Comparison of ENCODE assay signal across 21 cellular contexts in genomic region chr2:2321250-2321545, GRCh38. TPM values are rescaled to one million over a fixed set of nuclear protein-coding genes. Genes with fewer than 3 reads are reported as not detected.
A peak's percentile ranks its signal among the peaks of the same experiment; 100 is the strongest.
DNase-seq lines count a peak whose midpoint lies in the region; ATAC-seq and TF ChIP-seq lines count a peak whose summit lies in the region.
"Had no signal": no experiment of that assay in that cellular context is flagged by ENCODE, and none has a peak within 500 bp of the region (broad histone marks: within the 10 kb centered on the region; RNA-seq: fewer than 3 reads in every experiment).

No MANE protein-coding gene starts in this region.

- no peaks in the 10 kb centered on the region for H3K9me3 Mint-ChIP-seq in stimulated activated memory B cell treated with anti-CD40 and anti-IgM and Interleukin-4, amounts not matched to agents 10 μg/mL and 1 μg/mL and 100 μg/mL, for 72 hours

- no peak overlapping the region for H3K4me3 Mint-ChIP-seq in stimulated activated memory B cell treated with anti-CD40 and anti-IgM and Interleukin-4, amounts not matched to agents 10 μg/mL and 1 μg/mL and 100 μg/mL, for 72 hours
- H3K4me3 Mint-ChIP-seq: CD8-positive, alpha-beta memory T cell had no signal

- TF ChIP-seq CTCF in BE2C (IDR thresholded peaks at IDR 0.05; ENCODE audit: low read depth, low read length): no peak

- H3K36me3 Mint-ChIP-seq in stimulated activated memory B cell treated with anti-CD40 and anti-IgM and Interleukin-4, amounts not matched to agents 10 μg/mL and 1 μg/mL and 100 μg/mL, for 72 hours: no peaks in the 10 kb centered on the region
- H3K36me3 Mint-ChIP-seq: CD8-positive, alpha-beta memory T cell had no signal

- peaks cover 3% of the 10 kb centered on the region for H3K36me3 ChIP-seq in BE2C
- H3K36me3 ChIP-seq: BLaER1 treated with 17β-estradiol and CSF1 and Interleukin-3, amounts not matched to agents 10 nM and 100 nM had no signal

- H3K27ac Mint-ChIP-seq in stimulated activated memory B cell treated with anti-CD40 and anti-IgM and Interleukin-4, amounts not matched to agents 10 μg/mL and 1 μg/mL and 100 μg/mL, for 72 hours: no peak overlapping the region
- H3K27ac Mint-ChIP-seq: CD8-positive, alpha-beta memory T cell had no signal

- H3K27ac ChIP-seq in caudate nucleus (ENCODE audit: low read depth, low read length): peak overlapping the region; percentile 80
- H3K27ac ChIP-seq: BLaER1 treated with 17β-estradiol and CSF1 and Interleukin-3, amounts not matched to agents 10 nM and 100 nM; SK-N-MC had no signal

- ATAC-seq in stimulated activated memory B cell treated with anti-CD40 and anti-IgM and Interleukin-4, amounts not matched to agents 10 μg/mL and 1 μg/mL and 100 μg/mL, for 72 hours: no peak
- ATAC-seq: HepG2, Panc1, Right ventricle myocardium inferior had no signal

- no peaks in the 10 kb centered on the region for H3K27me3 Mint-ChIP-seq in stimulated activated memory B cell treated with anti-CD40 and anti-IgM and Interleukin-4, amounts not matched to agents 10 μg/mL and 1 μg/mL and 100 μg/mL, for 72 hours

- H3K4me1 Mint-ChIP-seq in stimulated activated memory B cell treated with anti-CD40 and anti-IgM and Interleukin-4, amounts not matched to agents 10 μg/mL and 1 μg/mL and 100 μg/mL, for 72 hours: no peaks in the 10 kb centered on the region
- H3K4me1 Mint-ChIP-seq: CD8-positive, alpha-beta memory T cell had no signal

- no peaks in the 10 kb centered on the region for H3K9me3 ChIP-seq in BE2C
- H3K9me3 ChIP-seq: BLaER1 treated with 17β-estradiol and CSF1 and Interleukin-3, amounts not matched to agents 10 nM and 100 nM had no signal

- peaks cover 7% of the 10 kb centered on the region; the same call in 1 of the 2 replicates for H3K4me1 ChIP-seq in BE2C

- DNase-seq in BE2C (peak; percentile 73), NCI-H1092 treated with DMSO at 0.1 percent for 48 hours (lab: John Stamatoyannopoulos, UW) (peak; percentile 71), NCI-H748 (lab: John Stamatoyannopoulos, UW; ENCODE audit: unreplicated experiment) (peak; percentile 83), caudate nucleus (lab: John Stamatoyannopoulos, UW) (peak in 2 of 61 donors; percentile 19 to 55), NCI-H82 treated with DMSO at 0.1 percent for 48 hours (lab: John Stamatoyannopoulos, UW; ENCODE audit: unreplicated experiment) (no peak), NAMALWA (ENCODE audit: low spot score) (no peak)
- no peak for DNase-seq in activated naive CD4-positive, alpha-beta T cell treated with Interleukin-2 at 50 U/mL for 16 hours
- DNase-seq: CD8-positive, alpha-beta memory T cell; GOT3; KG1; NCI-H1048; NCI-H1930; NCI-H446 treated with DMSO at 0.1 percent for 48 hours; NCI-H82; T-helper 1 cell had no signal

- no peaks in the 10 kb centered on the region for H3K27me3 ChIP-seq in BE2C
- H3K27me3 ChIP-seq: BLaER1 treated with 17β-estradiol and CSF1 and Interleukin-3, amounts not matched to agents 10 nM and 100 nM had no signal

- peak overlapping the region; percentile 90 for H3K4me3 ChIP-seq in BE2C (ENCODE audit: low read depth, low read length)
- H3K4me3 ChIP-seq: BLaER1 treated with 17β-estradiol and CSF1 and Interleukin-3, amounts not matched to agents 10 nM and 100 nM; SK-N-MC had no signal

RNA-seq across cellular contexts. Expression of gene MYT1L, which starts 9.9 kb away (rescaled TPM):
- polyA plus RNA-seq in BE2C (2012; ENCODE audit: insufficient read depth, insufficient read length, low read depth): 34.6 TPM
- polyA plus RNA-seq: CD8-positive, alpha-beta memory T cell; HepG2 had no signal

Comparison
In these comparisons a context has a peak if more than half of its experiments do, and no peak if none do; other contexts are left out.
1. DNase-seq: peak in BE2C (single experiment), NCI-H1092 treated with DMSO at 0.1 percent for 48 hours (single experiment) and NCI-H748 (single experiment); none in NCI-H82 treated with DMSO at 0.1 percent for 48 hours (single experiment), activated naive CD4-positive, alpha-beta T cell treated with Interleukin-2 at 50 U/mL for 16 hours (single experiment) and NAMALWA (single experiment).